22 cellular contexts compared by ENCODE assay signal in genomic region chr10:22690158-22690557, GRCh38. TPM values are rescaled to one million over a fixed set of nuclear protein-coding genes. Genes with fewer than 3 reads are reported as not detected.
DNase-seq lines count a peak whose midpoint lies in the region; ATAC-seq and TF ChIP-seq lines count a peak whose summit lies in the region.
"Had no signal": no experiment of that assay in that cellular context is flagged by ENCODE, and none has a peak within 500 bp of the region (broad histone marks: within the 10 kb centered on the region; RNA-seq: fewer than 3 reads in every experiment).

No MANE protein-coding gene starts in this region.

- H3K4me1 ChIP-seq in HUES6 (ENCODE audit: control insufficient read depth, insufficient read depth, low read length) = peaks cover 18% of the 10 kb centered on the region; the same call in 1 of the 2 replicates
- H3K4me1 ChIP-seq: parathyroid adenoma had no signal

- H3K27ac Mint-ChIP-seq in Calu3 (ENCODE audit: unreplicated experiment) (no peak overlapping the region), memory B cell (peak overlapping the region; percentile 83)

- H3K27me3 Mint-ChIP-seq in Calu3 (ENCODE audit: unreplicated experiment) (no peaks in the 10 kb centered on the region), memory B cell (no peaks in the 10 kb centered on the region)
- H3K27me3 Mint-ChIP-seq: activated CD4-positive, alpha-beta T cell treated with anti-CD3 and anti-CD28 coated beads for 36 hours had no signal

- no peak overlapping the region for H3K9ac ChIP-seq in HUES6 (ENCODE audit: low read length)
- H3K9ac ChIP-seq: parathyroid adenoma had no signal

- H3K4me1 Mint-ChIP-seq in Calu3 (ENCODE audit: low read depth, unreplicated experiment) = peaks cover 23% of the 10 kb centered on the region
- H3K4me1 Mint-ChIP-seq in memory B cell = peaks cover 52% of the 10 kb centered on the region

- intact Hi-C loops in Calu3 (cut with micrococcal nuclease; ENCODE audit: unreplicated experiment) = no loop called here

- H3K9me3 ChIP-seq in HUES6 (ENCODE audit: control insufficient read depth, insufficient read depth, low read depth, low read length) = peaks cover 25% of the 10 kb centered on the region
- H3K9me3 ChIP-seq: left lung, mucosa of descending colon, SJSA1, thoracic aorta had no signal

- peak overlapping the region; percentile 77 for H3K27ac ChIP-seq in HUES6 (ENCODE audit: low read depth, low read length)
- H3K27ac ChIP-seq: cardiac muscle cell, HL-60, parathyroid adenoma, SJSA1, thoracic aorta had no signal

- H3K4me3 ChIP-seq in HUES6 (ENCODE audit: low read depth, low read length) (no peak overlapping the region), foreskin fibroblast (ENCODE audit: low read depth in 1 of 2, low read length in 2 of 2) (no peak overlapping the region)
- H3K4me3 ChIP-seq: cardiac muscle cell, left lung, mucosa of descending colon, SJSA1, thoracic aorta had no signal

- H3K4me3 Mint-ChIP-seq in Calu3 (ENCODE audit: low read depth, unreplicated experiment) (peak overlapping the region; percentile 21), memory B cell (no peak overlapping the region)
- H3K4me3 Mint-ChIP-seq: activated CD4-positive, alpha-beta T cell treated with anti-CD3 and anti-CD28 coated beads for 36 hours; activated T-cell treated with anti-CD3 and anti-CD28 coated beads, Interleukin-2, amount 50 U/mL, for 4 hours had no signal

- no TSS peak for BruUV-seq in Calu3 (replicated peaks; lab: Mats Ljungman, UMichigan)

- no peaks in the 10 kb centered on the region for H3K36me3 Mint-ChIP-seq in Calu3 (ENCODE audit: insufficient read depth, unreplicated experiment)
- peaks cover 14% of the 10 kb centered on the region for H3K36me3 Mint-ChIP-seq in memory B cell

- H3K9me3 Mint-ChIP-seq in Calu3 (ENCODE audit: low read depth, unreplicated experiment) = no peaks in the 10 kb centered on the region
- no peaks in the 10 kb centered on the region for H3K9me3 Mint-ChIP-seq in memory B cell
- H3K9me3 Mint-ChIP-seq: activated T-cell treated with anti-CD3 and anti-CD28 coated beads, Interleukin-2, amount 50 U/mL, for 4 hours had no signal

- ATAC-seq in GM21825 (IDR thresholded peaks at IDR 0.05; ENCODE audit: unreplicated experiment) = peak; percentile 35
- no peak for ATAC-seq in memory B cell (ENCODE audit: low read depth)
- ATAC-seq in HG03469 (IDR thresholded peaks at IDR 0.05; ENCODE audit: unreplicated experiment) = no peak
- ATAC-seq: activated CD4-positive, alpha-beta T cell treated with anti-CD3 and anti-CD28 coated beads for 36 hours; activated T-cell treated with anti-CD3 and anti-CD28 coated beads, Interleukin-2, amount 50 U/mL, for 4 hours; mucosa of descending colon had no signal

- no peak for DNase-seq in Calu3
- no peak for DNase-seq in memory B cell (ENCODE audit: low spot score in 2 of 2)
- DNase-seq in DMS114 treated with DMSO at 0.1 percent for 48 hours (lab: John Stamatoyannopoulos, UW; ENCODE audit: unreplicated experiment) = no peak
- no peak for DNase-seq in NCI-H2029 treated with DMSO at 0.1 percent for 48 hours (lab: John Stamatoyannopoulos, UW)
- no peak for DNase-seq in foreskin fibroblast
- DNase-seq: activated CD4-positive, alpha-beta T cell treated with anti-CD3 and anti-CD28 coated beads for 36 hours; activated T-cell treated with anti-CD3 and anti-CD28 coated beads, Interleukin-2, amount 50 U/mL, for 4 hours; effector CD8-positive, alpha-beta T cell; left lung; mucosa of descending colon; NCI-H1092; NCI-H524; stimulated activated CD4-positive, alpha-beta T cell treated with anti-CD3 and anti-CD28 coated beads, Interleukin-2, amount 100 ng/mL, for 48 hours; T-helper 9 cell had no signal

- TF ChIP-seq CTCF in Calu3 (IDR thresholded peaks at IDR 0.05; ENCODE audit: unreplicated experiment) (no peak), foreskin fibroblast (IDR thresholded peaks at IDR 0.05; ENCODE audit: low read depth, low read length) (no peak)

- H3K27me3 ChIP-seq in HUES6 (ENCODE audit: control insufficient read depth, insufficient read depth, low read length) = no peaks in the 10 kb centered on the region
- H3K27me3 ChIP-seq: cardiac muscle cell, left lung, SJSA1 had no signal

- CTCF ChIA-PET in Calu3 (lab: Charles Lee) = no interaction called here

- H3K36me3 ChIP-seq in HUES6 (ENCODE audit: control insufficient read depth, insufficient read depth, low read length) = peaks cover 5% of the 10 kb centered on the region; the same call in 1 of the 2 replicates
- H3K36me3 ChIP-seq: cardiac muscle cell, left lung, SJSA1, thoracic aorta had no signal

RNA-seq across cellular contexts. Expression of gene PIP4K2A, which starts 24.2 kb away (rescaled TPM):
- total RNA-seq in Calu3 (2022) = 22.7 and 24.2 TPM in 2 replicates
